ENCODE assay signal across 15 cellular contexts in the genomic region with DNA sequence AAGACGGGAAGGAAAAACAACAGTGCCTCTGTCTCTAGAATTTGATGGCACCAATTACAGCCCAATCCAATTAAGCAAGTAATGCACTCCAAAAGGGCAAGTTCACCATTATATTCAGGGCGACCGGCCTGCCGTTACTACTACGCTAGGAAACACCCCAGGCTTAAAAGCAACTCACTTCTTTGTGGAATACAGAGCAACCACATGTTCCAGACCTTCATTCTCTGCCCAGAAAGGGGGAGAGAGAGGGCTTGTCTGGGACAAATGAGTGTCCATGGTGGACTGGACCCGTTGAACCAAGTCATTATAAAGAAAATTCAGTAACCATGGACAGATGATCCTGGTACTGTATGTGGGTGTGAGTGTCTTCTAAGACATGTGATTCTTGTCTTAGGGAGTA. TPM values are rescaled to one million over a fixed set of nuclear protein-coding genes. Genes with fewer than 3 reads are reported as not detected.
DNase-seq lines count a peak whose midpoint lies in the region; ATAC-seq and TF ChIP-seq lines count a peak whose summit lies in the region.
"Had no signal": no experiment of that assay in that cellular context is flagged by ENCODE, and none has a peak within 500 bp of the region (broad histone marks: within the 10 kb centered on the region; RNA-seq: fewer than 3 reads in every experiment).

No MANE protein-coding gene starts in this region.

- H3K79me2 ChIP-seq in MM.1S (ENCODE audit: low read length): no peaks in the 10 kb centered on the region

- no peak for ATAC-seq in gastrocnemius medialis
- no peak for ATAC-seq in GM21528 (IDR thresholded peaks at IDR 0.05; ENCODE audit: low FRiP score, unreplicated experiment)
- ATAC-seq: Panc1; stimulated activated naive CD8-positive, alpha-beta T cell treated with anti-CD3 and anti-CD28 coated beads, Interleukin-15, amount 100 ng/mL, for 72 hours had no signal

- H3K4me3 ChIP-seq in HUES48 (ENCODE audit: low read depth, low read length) (peak overlapping the region; percentile 77), coronary artery (peak overlapping the region; percentile 79), iPS-20b (ENCODE audit: low read length) (peak overlapping the region; percentile 87), gastrocnemius medialis (peak overlapping the region; percentile 53 to 66 (median 62)), MM.1S (ENCODE audit: low read length) (no peak overlapping the region)

- H3K4me1 ChIP-seq in HUES48 (ENCODE audit: control insufficient read depth, insufficient read depth, low read length): peaks cover 13% of the 10 kb centered on the region
- H3K4me1 ChIP-seq in iPS-20b (ENCODE audit: insufficient read depth, low read length): peaks cover 21% of the 10 kb centered on the region; the same call in 1 of the 2 replicates
- H3K4me1 ChIP-seq in gastrocnemius medialis: no peaks in the 10 kb centered on the region
- no peaks in the 10 kb centered on the region for H3K4me1 ChIP-seq in MM.1S (ENCODE audit: low read length)

- intact Hi-C loops in gastrocnemius medialis (cut with DNase I; ENCODE audit: low total_unique reads): no loop called here

- no peak overlapping the region for H2AFZ ChIP-seq in MM.1S (ENCODE audit: low read length)

- no peak for TF ChIP-seq POLR2A in gastrocnemius medialis (IDR thresholded peaks at IDR 0.05)

- TF ChIP-seq CTCF in coronary artery (IDR thresholded peaks at IDR 0.05) (no peak), gastrocnemius medialis (IDR thresholded peaks at IDR 0.05 in 4 of 5, conservative IDR thresholded peaks at IDR 0.05 in 1 of 5) (no peak), MM.1S (IDR thresholded peaks at IDR 0.05; ENCODE audit: low read length) (no peak)

- no peak for DNase-seq in coronary artery (ENCODE audit: low spot score)
- no peak for DNase-seq in gastrocnemius medialis
- DNase-seq in MM.1S: no peak
- DNase-seq in NCI-H1417 treated with DMSO at 0.1 percent for 48 hours (lab: John Stamatoyannopoulos, UW): no peak
- no peak for DNase-seq in hippocampal formation (lab: John Stamatoyannopoulos, UW)
- DNase-seq: activated CD4-positive, CD25-positive, alpha-beta regulatory T cell; activated naive CD4-positive, alpha-beta T cell treated with Interleukin-2 at 50 U/mL for 16 hours; NCI-H146; NCI-H446 treated with DMSO at 0.1 percent for 48 hours; stimulated activated naive CD8-positive, alpha-beta T cell treated with anti-CD3 and anti-CD28 coated beads, Interleukin-15, amount 100 ng/mL, for 72 hours had no signal

- H3K9me3 ChIP-seq in HUES48 (ENCODE audit: control insufficient read depth, insufficient read depth, low read length) (no peaks in the 10 kb centered on the region), iPS-20b (ENCODE audit: insufficient read depth, low read depth, low read length) (no peaks in the 10 kb centered on the region), gastrocnemius medialis (no peaks in the 10 kb centered on the region), MM.1S (replicated peaks; ENCODE audit: insufficient read depth, low read length) (no peaks in the 10 kb centered on the region)

- H3K9ac ChIP-seq in HUES48 (ENCODE audit: low read depth, low read length) (no peak overlapping the region), iPS-20b (ENCODE audit: low read depth, low read length) (peak overlapping the region; percentile 58; the same call in 1 of the 2 replicates), MM.1S (ENCODE audit: low read length) (no peak overlapping the region)

- H3F3A ChIP-seq in MM.1S (ENCODE audit: insufficient read depth, low read length): no peaks in the 10 kb centered on the region

- H3K27ac ChIP-seq in HUES48 (ENCODE audit: low read depth, low read length) (no peak overlapping the region), coronary artery (no peak overlapping the region), iPS-20b (ENCODE audit: low read length) (no peak overlapping the region), gastrocnemius medialis (peak overlapping the region in 3 of 4 donors; percentile 50 to 68 (median 59)), MM.1S (ENCODE audit: low read length) (no peak overlapping the region)

- no peaks in the 10 kb centered on the region for H3K9me2 ChIP-seq in MM.1S (replicated peaks; ENCODE audit: insufficient read depth, low read length)

- in situ Hi-C loops in gastrocnemius medialis (cut with MboI; ENCODE audit: low sequenced_read_pairs in 4 of 4): no loop called here

- no peaks in the 10 kb centered on the region for H4K20me1 ChIP-seq in MM.1S (ENCODE audit: insufficient read depth, low read length)

- H3K27me3 ChIP-seq in HUES48 (ENCODE audit: control insufficient read depth, insufficient read depth, low read length): peaks cover 32% of the 10 kb centered on the region
- H3K27me3 ChIP-seq in iPS-20b (ENCODE audit: insufficient read depth, low read length): peaks cover 50% of the 10 kb centered on the region
- H3K27me3 ChIP-seq in gastrocnemius medialis: peaks cover 0 to 10% (median 4%) of the 10 kb centered on the region in 3 donors
- no peaks in the 10 kb centered on the region for H3K27me3 ChIP-seq in MM.1S (replicated peaks; ENCODE audit: insufficient read depth, low read length)

- H3K36me3 ChIP-seq in HUES48 (ENCODE audit: control insufficient read depth, insufficient read depth, low read length): peaks cover 13% of the 10 kb centered on the region; the same call in 1 of the 2 replicates
- H3K36me3 ChIP-seq in iPS-20b (ENCODE audit: insufficient read depth, low read depth, low read length): no peaks in the 10 kb centered on the region; the same call in 1 of the 2 replicates
- no peaks in the 10 kb centered on the region for H3K36me3 ChIP-seq in gastrocnemius medialis
- H3K36me3 ChIP-seq in MM.1S (replicated peaks; ENCODE audit: insufficient read depth, low read length): no peaks in the 10 kb centered on the region

- H3K4me2 ChIP-seq in MM.1S (ENCODE audit: low read depth, low read length): no peak overlapping the region

RNA-seq across cellular contexts. Expression of a gene that starts 1.6 kb away (rescaled TPM):
- total RNA-seq in gastrocnemius medialis: 10 to 100 TPM in 2 of 4 donors, 1 to 10 TPM in 2; 7.4 to 14.8 (median 10.6) TPM
- total RNA-seq: B cell had no signal

Comparison
In these comparisons a context has a peak if more than half of its experiments do, and no peak if none do; other contexts are left out.
1. H3K27ac ChIP-seq: peak in gastrocnemius medialis (3 of 4); none in HUES48 (single experiment), coronary artery (0 of 2), iPS-20b (single experiment) and MM.1S (single experiment).